15 cellular contexts compared by ENCODE assay signal in genomic region chr2:239292531-239292930, GRCh38.
A peak's percentile ranks its signal among the peaks of the same experiment; 100 is the strongest.
DNase-seq lines count a peak whose midpoint lies in the region; ATAC-seq and TF ChIP-seq lines count a peak whose summit lies in the region.
"Had no signal": no experiment of that assay in that cellular context is flagged by ENCODE, and none has a peak within 500 bp of the region (broad histone marks: within the 10 kb centered on the region; RNA-seq: fewer than 3 reads in every experiment).

No MANE protein-coding gene starts in this region.

- H3K4me2 ChIP-seq in OCI-LY7 (ENCODE audit: low read length) = peak overlapping the region; percentile 23; the same call in 1 of the 2 replicates
- H3K4me2 ChIP-seq: SK-N-SH had no signal

- H3K36me3 Mint-ChIP-seq in CD8-positive, alpha-beta T cell = no peaks in the 10 kb centered on the region
- H3K36me3 Mint-ChIP-seq: activated naive CD8-positive, alpha-beta T cell had no signal

- POLR2A ChIA-PET in CD8-positive, alpha-beta T cell (lab: Charles Lee) = interaction anchor here (1.5 kb wide), 1 partner anchor 29 kb away, joined by 4 read pairs; no protein-coding TSS in a partner anchor
- POLR2A ChIA-PET in OCI-LY7 (lab: Charles Lee) = no interaction called here

- H3K9me3 ChIP-seq in CD8-positive, alpha-beta T cell (ENCODE audit: low read length) = no peaks in the 10 kb centered on the region
- H3K9me3 ChIP-seq in OCI-LY7 (ENCODE audit: low read length) (no peaks in the 10 kb centered on the region), skeletal muscle tissue (ENCODE audit: control insufficient read depth in 3 of 3, low read length in 3 of 3) (no peaks in the 10 kb centered on the region)
- H3K9me3 ChIP-seq: body of pancreas, left lung, SK-N-SH had no signal

- TF ChIP-seq CTCF in CD8-positive, alpha-beta T cell (IDR thresholded peaks at IDR 0.05) = no peak
- no peak for TF ChIP-seq CTCF in OCI-LY7 (conservative IDR thresholded peaks at IDR 0.05; ENCODE audit: low read length)

- H3K4me1 ChIP-seq in CD8-positive, alpha-beta T cell (ENCODE audit: insufficient read depth, low read length) = peaks cover 72% of the 10 kb centered on the region
- H3K4me1 ChIP-seq in OCI-LY7 (ENCODE audit: insufficient read depth, low read length, poor library complexity, severe bottlenecking) = peaks cover 16% of the 10 kb centered on the region
- H3K4me1 ChIP-seq in skeletal muscle tissue (ENCODE audit: control insufficient read depth in 3 of 3, insufficient read depth in 3 of 3, low read length in 3 of 3) = peaks cover 89 to 91% (median 90%) of the 10 kb centered on the region in 3 donors

- no peak overlapping the region for H3K4me3 Mint-ChIP-seq in CD8-positive, alpha-beta T cell
- H3K4me3 Mint-ChIP-seq: activated naive CD8-positive, alpha-beta T cell had no signal

- H3K27ac ChIP-seq in CD8-positive, alpha-beta T cell (ENCODE audit: low read depth, low read length) = no peak overlapping the region
- no peak overlapping the region for H3K27ac ChIP-seq in OCI-LY7 (ENCODE audit: low read depth, low read length, poor library complexity, severe bottlenecking)
- peak overlapping the region; percentile 95 for H3K27ac ChIP-seq in layer of hippocampus (ENCODE audit: low read depth, low read length)
- peak overlapping the region; percentile 90 for H3K27ac ChIP-seq in skeletal muscle tissue (ENCODE audit: low read depth, low read length)
- H3K27ac ChIP-seq: body of pancreas, left lung had no signal

- H3K27ac Mint-ChIP-seq in CD8-positive, alpha-beta T cell = peak overlapping the region; percentile 4
- H3K27ac Mint-ChIP-seq: activated naive CD8-positive, alpha-beta T cell had no signal

- no peak overlapping the region for H3K4me3 ChIP-seq in CD8-positive, alpha-beta T cell (ENCODE audit: low read depth, low read length)
- no peak overlapping the region for H3K4me3 ChIP-seq in OCI-LY7 (ENCODE audit: low read depth, low read length, poor library complexity, severe bottlenecking)
- H3K4me3 ChIP-seq in skeletal muscle tissue (ENCODE audit: low read length in 3 of 3) = no peak overlapping the region
- H3K4me3 ChIP-seq: body of pancreas, left lung had no signal

- H2AFZ ChIP-seq in OCI-LY7 (ENCODE audit: low read length) = no peak overlapping the region

- intact Hi-C loops in CD8-positive, alpha-beta T cell (cut with DNase I, micrococcal nuclease) = no loop called here
- intact Hi-C loops in OCI-LY7 (cut with micrococcal nuclease; ENCODE audit: unreplicated experiment) = loop anchor here (5.0 kb wide), 1 partner anchor 150 kb away; no protein-coding TSS in a partner anchor

- H3K9ac ChIP-seq in skeletal muscle tissue (ENCODE audit: low read depth in 1 of 3, low read length in 3 of 3) = peak overlapping the region in 1 of 3 donors; percentile 69
- H3K9ac ChIP-seq: SK-N-SH had no signal

- ATAC-seq in CD8-positive, alpha-beta T cell = no peak
- no peak for ATAC-seq in HG02588 (IDR thresholded peaks at IDR 0.05; ENCODE audit: unreplicated experiment)
- ATAC-seq in HG02970 (IDR thresholded peaks at IDR 0.05; ENCODE audit: low FRiP score, unreplicated experiment) = no peak
- no peak for ATAC-seq in HG02610 (IDR thresholded peaks at IDR 0.05; ENCODE audit: unreplicated experiment)
- no peak for ATAC-seq in HG03139 (IDR thresholded peaks at IDR 0.05; ENCODE audit: unreplicated experiment)
- ATAC-seq: body of pancreas, HepG2, left lung had no signal

- no peaks in the 10 kb centered on the region for H3K36me3 ChIP-seq in CD8-positive, alpha-beta T cell (ENCODE audit: insufficient read depth, low read length)
- no peaks in the 10 kb centered on the region for H3K36me3 ChIP-seq in OCI-LY7 (ENCODE audit: insufficient read depth, low read length)
- H3K36me3 ChIP-seq in skeletal muscle tissue (ENCODE audit: control insufficient read depth in 3 of 3, insufficient read depth in 3 of 3, low read length in 3 of 3) = peaks cover 0 to 10% (median 0%) of the 10 kb centered on the region in 3 donors
- H3K36me3 ChIP-seq: left lung had no signal

- no TSS peak for BruUV-seq in OCI-LY7 (replicated peaks; lab: Mats Ljungman, UMichigan)

- no peaks in the 10 kb centered on the region for H3K9me2 ChIP-seq in OCI-LY7 (ENCODE audit: insufficient read depth, low read length)
- H3K9me2 ChIP-seq: SK-N-SH had no signal

- DNase-seq in CD8-positive, alpha-beta T cell = no peak
- DNase-seq in OCI-LY7 (ENCODE audit: low spot score) = no peak
- DNase-seq: MM.1S, NCI-H187 treated with DMSO at 0.1 percent for 48 hours, SK-N-SH had no signal

- H3K79me2 ChIP-seq in OCI-LY7 (ENCODE audit: insufficient read depth, low read depth, low read length) = no peaks in the 10 kb centered on the region

- CTCF ChIA-PET in CD8-positive, alpha-beta T cell (lab: Charles Lee) = interaction anchor here (0.9 to 3.7 kb wide), 3 partner anchors 23 to 40 kb away, joined by 3 to 26 read pairs (median 5); no protein-coding TSS in a partner anchor
- CTCF ChIA-PET in OCI-LY7 (lab: Charles Lee; ENCODE audit: unreplicated experiment) = no interaction called here

- no peaks in the 10 kb centered on the region for H3K9me3 Mint-ChIP-seq in CD8-positive, alpha-beta T cell

- H3K27me3 ChIP-seq in CD8-positive, alpha-beta T cell (ENCODE audit: insufficient read depth, low read length) = no peaks in the 10 kb centered on the region
- H3K27me3 ChIP-seq in layer of hippocampus (ENCODE audit: control insufficient read depth, insufficient read depth, low read length) (no peaks in the 10 kb centered on the region), skeletal muscle tissue (ENCODE audit: control insufficient read depth in 3 of 3, insufficient read depth in 3 of 3, low read length in 3 of 3) (no peaks in the 10 kb centered on the region)
- H3K27me3 ChIP-seq: body of pancreas, left lung had no signal

- H3K27me3 Mint-ChIP-seq in CD8-positive, alpha-beta T cell (ENCODE audit: low read depth) = no peaks in the 10 kb centered on the region
- H3K27me3 Mint-ChIP-seq: activated naive CD8-positive, alpha-beta T cell had no signal

- peaks cover 27% of the 10 kb centered on the region for H4K20me1 ChIP-seq in OCI-LY7 (ENCODE audit: insufficient read depth, low read length)

- peaks cover 76% of the 10 kb centered on the region for H3K4me1 Mint-ChIP-seq in CD8-positive, alpha-beta T cell (ENCODE audit: low read depth)

Comparison
In these comparisons a context has a peak if more than half of its experiments do, and no peak if none do; other contexts are left out.
1. H3K27ac ChIP-seq: peak in layer of hippocampus (single experiment) and skeletal muscle tissue (single experiment); none in CD8-positive, alpha-beta T cell (single experiment) and OCI-LY7 (single experiment).